ENCODE assay signal across 11 cellular contexts in genomic region chr1:19646366-19646765, GRCh38. TPM values are rescaled to one million over a fixed set of nuclear protein-coding genes. Genes with fewer than 3 reads are reported as not detected.
A peak's percentile ranks its signal among the peaks of the same experiment; 100 is the strongest.
DNase-seq lines count a peak whose midpoint lies in the region; ATAC-seq and TF ChIP-seq lines count a peak whose summit lies in the region.
"Had no signal": no experiment of that assay in that cellular context is flagged by ENCODE, and none has a peak within 500 bp of the region (broad histone marks: within the 10 kb centered on the region; RNA-seq: fewer than 3 reads in every experiment).

No MANE protein-coding gene starts in this region.

- H3K9me3 ChIP-seq in testis (no peaks in the 10 kb centered on the region), HAP-1 (no peaks in the 10 kb centered on the region)
- H3K9me3 ChIP-seq: BLaER1, neutrophil had no signal

- peak overlapping the region; percentile 87 for H3K4me3 Mint-ChIP-seq in activated T-cell treated with anti-CD3 and anti-CD28 coated beads, Interleukin-2, amount 50 U/mL, for 24 hours
- peak overlapping the region; percentile 100 for H3K4me3 Mint-ChIP-seq in activated naive CD8-positive, alpha-beta T cell treated with anti-CD3 and anti-CD28 coated beads, Interleukin-2, amount 10 ng/mL, durations not matched to agents 7 days and 5 days
- peak overlapping the region in 3 of 5 donors; percentile 9 to 34 (median 23) for H3K4me3 Mint-ChIP-seq in immature natural killer cell

- no peak for ATAC-seq in activated naive CD8-positive, alpha-beta T cell treated with anti-CD3 and anti-CD28 coated beads, Interleukin-2, amount 10 ng/mL, durations not matched to agents 7 days and 5 days (ENCODE audit: low read depth)
- ATAC-seq in HG02678 (IDR thresholded peaks at IDR 0.05; ENCODE audit: unreplicated experiment) = no peak

- POLR2A ChIA-PET in activated naive CD8-positive, alpha-beta T cell treated with anti-CD3 and anti-CD28 coated beads, Interleukin-2, amount 10 ng/mL, durations not matched to agents 7 days and 5 days (lab: Charles Lee) = interaction anchor here (0.6 to 3.7 kb wide), 2 partner anchors 48 to 161 kb away, joined by 5 to 40 read pairs; partner anchors contain the start of gene CAPZB

- H3K27me3 Mint-ChIP-seq in activated T-cell treated with anti-CD3 and anti-CD28 coated beads, Interleukin-2, amount 50 U/mL, for 24 hours = peaks cover 27% of the 10 kb centered on the region
- peaks cover 15% of the 10 kb centered on the region for H3K27me3 Mint-ChIP-seq in activated naive CD8-positive, alpha-beta T cell treated with anti-CD3 and anti-CD28 coated beads, Interleukin-2, amount 10 ng/mL, durations not matched to agents 7 days and 5 days
- peaks cover 13 to 34% (median 21%) of the 10 kb centered on the region in 3 donors for H3K27me3 Mint-ChIP-seq in immature natural killer cell (ENCODE audit: low read depth in 3 of 3)

- H3K27ac ChIP-seq in testis = peak overlapping the region; percentile 76 to 93
- H3K27ac ChIP-seq: BLaER1, neutrophil had no signal

- H3K4me1 ChIP-seq in testis (peaks cover 26% of the 10 kb centered on the region), HAP-1 (peaks cover 14% of the 10 kb centered on the region)

- peaks cover 38% of the 10 kb centered on the region for H3K4me1 Mint-ChIP-seq in activated T-cell treated with anti-CD3 and anti-CD28 coated beads, Interleukin-2, amount 50 U/mL, for 24 hours (ENCODE audit: low read depth)
- peaks cover 32% of the 10 kb centered on the region for H3K4me1 Mint-ChIP-seq in activated naive CD8-positive, alpha-beta T cell treated with anti-CD3 and anti-CD28 coated beads, Interleukin-2, amount 10 ng/mL, durations not matched to agents 7 days and 5 days
- peaks cover 11 to 20% of the 10 kb centered on the region in 2 donors for H3K4me1 Mint-ChIP-seq in immature natural killer cell

- intact Hi-C loops in testis (cut with DNase I; ENCODE audit: low total_unique reads) = loop anchor here (10.0 kb wide), 1 partner anchor 162 kb away; the partner anchor contains the start of gene CAPZB

- in situ Hi-C loops in HAP-1 (cut with MboI; ENCODE audit: low sequenced_read_pairs) = no loop called here

- TF ChIP-seq POLR2A in testis (IDR thresholded peaks at IDR 0.05) = no peak

- no peaks in the 10 kb centered on the region for H3K9me3 Mint-ChIP-seq in activated T-cell treated with anti-CD3 and anti-CD28 coated beads, Interleukin-2, amount 50 U/mL, for 24 hours
- no peaks in the 10 kb centered on the region for H3K9me3 Mint-ChIP-seq in activated naive CD8-positive, alpha-beta T cell treated with anti-CD3 and anti-CD28 coated beads, Interleukin-2, amount 10 ng/mL, durations not matched to agents 7 days and 5 days
- no peaks in the 10 kb centered on the region for H3K9me3 Mint-ChIP-seq in immature natural killer cell

- no peak for TF ChIP-seq CTCF in testis (IDR thresholded peaks at IDR 0.05)

- 42 to 64% methylated on average over 6 of the region's 6 CpGs for WGBS in testis, 2 donors

- H3K27me3 ChIP-seq in testis = no peaks in the 10 kb centered on the region
- no peaks in the 10 kb centered on the region for H3K27me3 ChIP-seq in HAP-1 (ENCODE audit: low read depth)

- H3K4me3 ChIP-seq in testis (peak overlapping the region; percentile 77 to 83), HAP-1 (no peak overlapping the region)
- H3K4me3 ChIP-seq: BLaER1 had no signal

- no peaks in the 10 kb centered on the region for H3K36me3 ChIP-seq in testis (ENCODE audit: low read depth, missing control alignments)
- H3K36me3 ChIP-seq in HAP-1 (replicated peaks) = no peaks in the 10 kb centered on the region
- H3K36me3 ChIP-seq: BLaER1, neutrophil had no signal

- DNase-seq in activated T-cell treated with anti-CD3 and anti-CD28 coated beads, Interleukin-2, amount 50 U/mL, for 24 hours = no peak
- DNase-seq in activated T-cell treated with anti-CD3 and anti-CD28 coated beads for 4 hours (no peak), immature natural killer cell (no peak), testis (no peak), NCI-H2081 (lab: John Stamatoyannopoulos, UW) (no peak), HAP-1 (ENCODE audit: low spot score in 2 of 2) (no peak)
- no peak for DNase-seq in activated naive CD8-positive, alpha-beta T cell treated with anti-CD3 and anti-CD28 coated beads, Interleukin-2, amount 10 ng/mL, durations not matched to agents 7 days and 5 days
- DNase-seq: NCI-H1694 treated with DMSO at 0.1 percent for 48 hours had no signal

- peaks cover 3% of the 10 kb centered on the region for H3K36me3 Mint-ChIP-seq in activated T-cell treated with anti-CD3 and anti-CD28 coated beads, Interleukin-2, amount 50 U/mL, for 24 hours (ENCODE audit: low read depth)
- H3K36me3 Mint-ChIP-seq in activated naive CD8-positive, alpha-beta T cell treated with anti-CD3 and anti-CD28 coated beads, Interleukin-2, amount 10 ng/mL, durations not matched to agents 7 days and 5 days = peaks cover 3% of the 10 kb centered on the region
- no peaks in the 10 kb centered on the region for H3K36me3 Mint-ChIP-seq in immature natural killer cell

- no peak overlapping the region for H3K27ac Mint-ChIP-seq in activated T-cell treated with anti-CD3 and anti-CD28 coated beads, Interleukin-2, amount 50 U/mL, for 24 hours
- no peak overlapping the region for H3K27ac Mint-ChIP-seq in activated naive CD8-positive, alpha-beta T cell treated with anti-CD3 and anti-CD28 coated beads, Interleukin-2, amount 10 ng/mL, durations not matched to agents 7 days and 5 days
- no peak overlapping the region for H3K27ac Mint-ChIP-seq in immature natural killer cell

RNA-seq across cellular contexts. Expression of gene NBL1, which starts 2.3 kb away (rescaled TPM):
- 10 to 100 TPM; 35.3 to 36.0 TPM for total RNA-seq in activated naive CD8-positive, alpha-beta T cell treated with anti-CD3 and anti-CD28 coated beads, Interleukin-2, amount 10 ng/mL, durations not matched to agents 7 days and 5 days
- polyA plus RNA-seq in immature natural killer cell (1 to 10 TPM in 1 of 3 donors, under 1 TPM in 1, not detected in 1; 0.44 to 2.7 TPM), testis (ENCODE audit: insufficient read depth, low read depth, low replicate concordance) (141 TPM)
- 10 to 100 TPM; 44.3 to 73.3 TPM for total RNA-seq in testis

RNA-seq across cellular contexts. Expression of gene HTR6, which starts 18.3 kb away (rescaled TPM):
- total RNA-seq in activated naive CD8-positive, alpha-beta T cell treated with anti-CD3 and anti-CD28 coated beads, Interleukin-2, amount 10 ng/mL, durations not matched to agents 7 days and 5 days = under 1 TPM in 1 of 2 experiments, not detected in 1; 0.14 TPM
- not detected for polyA plus RNA-seq in immature natural killer cell
- under 1 TPM; 0.55 to 0.68 TPM for total RNA-seq in testis
- 0.21 TPM for polyA plus RNA-seq in testis (ENCODE audit: insufficient read depth, low read depth, low replicate concordance)

Comparison
In these comparisons a context has a peak if more than half of its experiments do, and no peak if none do; other contexts are left out.
1. H3K4me3 Mint-ChIP-seq: peak in every context shown above with its lines; median percentile 100 in activated naive CD8-positive, alpha-beta T cell treated with anti-CD3 and anti-CD28 coated beads, Interleukin-2, amount 10 ng/mL, durations not matched to agents 7 days and 5 days; 87 in activated T-cell treated with anti-CD3 and anti-CD28 coated beads, Interleukin-2, amount 50 U/mL, for 24 hours; 23 in immature natural killer cell.